23 cellular contexts compared by ENCODE assay signal in the genomic region with DNA sequence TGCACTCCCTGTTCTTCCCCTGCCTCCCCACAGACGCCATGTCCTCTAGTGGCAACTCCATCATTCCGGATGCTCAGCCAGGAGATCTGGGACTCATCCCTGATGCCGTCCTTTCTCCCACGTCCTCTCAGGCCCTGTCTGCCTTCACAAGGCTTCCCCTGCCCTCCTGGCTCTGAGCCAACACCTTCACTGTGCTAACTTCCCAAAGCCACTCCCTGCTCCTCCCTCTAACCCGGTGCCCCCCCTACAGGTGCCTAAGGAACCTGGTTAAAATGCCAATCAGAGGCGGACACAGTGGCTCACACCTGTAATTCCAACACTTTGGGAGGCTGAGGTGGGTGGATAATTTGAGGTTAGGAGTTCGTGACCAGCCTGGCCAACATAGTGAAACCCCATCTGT.
DNase-seq lines count a peak whose midpoint lies in the region; ATAC-seq, FAIRE-seq and TF ChIP-seq lines count a peak whose summit lies in the region.
"Had no signal": no experiment of that assay in that cellular context is flagged by ENCODE, and none has a peak within 500 bp of the region (broad histone marks: within the 10 kb centered on the region; RNA-seq: fewer than 3 reads in every experiment).

No MANE protein-coding gene starts in this region.

- peak overlapping the region; percentile 34 for H2BK120ac ChIP-seq in H1 (replicated peaks; ENCODE audit: low read depth, low read length)

- H2AK5ac ChIP-seq in H1 (ENCODE audit: low read depth, low read length), result peak overlapping the region; percentile 99

- H3K23ac ChIP-seq in H1 (ENCODE audit: insufficient read length), result no peak overlapping the region

- no peak overlapping the region for H3K56ac ChIP-seq in H1 (replicated peaks; ENCODE audit: insufficient read length, low read depth, low read length)

- no peak overlapping the region for H3K4me3 ChIP-seq in H1 (ENCODE audit: extremely low read depth in 1 of 4, insufficient read depth in 2 of 4, low read depth in 3 of 4, low read length in 4 of 4)
- H3K4me3 ChIP-seq: BLaER1 treated with 17β-estradiol and CSF1 and Interleukin-3, amounts not matched to agents 10 nM and 100 nM; GM23248; Peyer's patch; SJCRH30 had no signal

- peaks cover 11 to 25% (median 15%) of the 10 kb centered on the region in 4 experiments for H3K4me1 ChIP-seq in H1 (replicated peaks in 1 of 4; ENCODE audit: control insufficient read depth in 3 of 4, insufficient read depth in 4 of 4, low read length in 3 of 4)
- H3K4me1 ChIP-seq: SJCRH30 had no signal

- no peak for FAIRE-seq in H1 (lab: Jason Lieb, UNC)
- FAIRE-seq: GM12891 had no signal

- H4K20me1 ChIP-seq in H1 (replicated peaks in 1 of 2; ENCODE audit: control insufficient read depth in 1 of 2, insufficient read depth in 2 of 2, low read length in 2 of 2), result no peaks in the 10 kb centered on the region

- POLR2A ChIA-PET in H1 (lab: Charles Lee; ENCODE audit: partially characterized antibody), result interaction anchor here (2.8 kb wide), 1 partner anchor 13 kb away, joined by 10 read pairs; no protein-coding TSS in a partner anchor

- peak overlapping the region; percentile 100; the same call in 1 of the 2 replicates for H2BK12ac ChIP-seq in H1 (ENCODE audit: low read depth, low read length)

- TF ChIP-seq EP300 in H1 (IDR thresholded peaks at IDR 0.05; ENCODE audit: borderline replicate concordance in 1 of 2, low read depth in 2 of 2, low read length in 2 of 2), result no peak

- H2AFZ ChIP-seq in H1 (ENCODE audit: low read length), result no peak overlapping the region
- H2AFZ ChIP-seq: GM23248 had no signal

- peak overlapping the region; percentile 92 for H2BK20ac ChIP-seq in H1 (ENCODE audit: low read length)

- H3K36me3 ChIP-seq in H1 (ENCODE audit: control insufficient read depth in 2 of 4, insufficient read depth in 4 of 4, low read length in 3 of 4), result no peaks in the 10 kb centered on the region
- H3K36me3 ChIP-seq: BLaER1 treated with 17β-estradiol and CSF1 and Interleukin-3, amounts not matched to agents 10 nM and 100 nM; Peyer's patch; SJCRH30 had no signal

- peak overlapping the region; percentile 78; the same call in 1 of the 2 replicates for H2BK5ac ChIP-seq in H1 (ENCODE audit: low read depth, low read length)

- peak; percentile 3 to 22; a peak in 1 of 4 replicates for TF ChIP-seq RAD21 in H1 (IDR thresholded peaks at IDR 0.05 in 1 of 2, conservative IDR thresholded peaks at IDR 0.05 in 1 of 2; ENCODE audit: low read depth in 2 of 2, low read length in 2 of 2)

- H3K18ac ChIP-seq in H1 (ENCODE audit: extremely low read depth, low read length), result peak overlapping the region; percentile 66; the same call in 1 of the 2 replicates

- 66% methylated on average over 7 of the region's 7 CpGs; no CpG with 5 or more reads in 1 of the 2 experiments for WGBS in H1 (ENCODE audit: extremely low coverage in 1 of 2, insufficient coverage in 1 of 2, insufficient read length in 1 of 2, insufficient replicate concordance in 2 of 2, low coverage in 1 of 2, low lambda C conversion rate in 2 of 2, missing lambda C conversion rate in 1 of 2), 2 experiments

- H3K9me3 ChIP-seq in H1 (ENCODE audit: insufficient read depth in 2 of 2, low read depth in 1 of 2, low read length in 1 of 2), result no peaks in the 10 kb centered on the region
- H3K9me3 ChIP-seq: BLaER1 treated with 17β-estradiol and CSF1 and Interleukin-3, amounts not matched to agents 10 nM and 100 nM; Peyer's patch; SJCRH30 had no signal

- H3K9ac ChIP-seq in H1 (replicated peaks in 1 of 4; ENCODE audit: extremely low read depth in 1 of 4, low read depth in 3 of 4, low read length in 3 of 4), result no peak overlapping the region
- H3K9ac ChIP-seq: BLaER1 treated with 17β-estradiol and CSF1 and Interleukin-3, amounts not matched to agents 10 nM and 100 nM; GM23248 had no signal

- H3K4me2 ChIP-seq in H1 (ENCODE audit: insufficient read depth in 1 of 2, low read depth in 2 of 2, low read length in 2 of 2), result no peak overlapping the region; a peak in 1 of 4 replicates
- H3K4me2 ChIP-seq: BLaER1 treated with 17β-estradiol and CSF1 and Interleukin-3, amounts not matched to agents 10 nM and 100 nM had no signal

- peak in 1 of 3 experiments; percentile 4; a peak in 1 of 4 replicates for TF ChIP-seq CTCF in H1 (IDR thresholded peaks at IDR 0.05; ENCODE audit: control extremely low read depth in 1 of 3, insufficient read depth in 1 of 3, low read depth in 1 of 3, low read length in 3 of 3)

- H2BK15ac ChIP-seq in H1 (ENCODE audit: low read length), result peak overlapping the region; percentile 99; the same call in 1 of the 2 replicates

- H4K8ac ChIP-seq in H1 (ENCODE audit: extremely low read depth, insufficient read depth, low read length), result no peak overlapping the region

- peaks cover 12% of the 10 kb centered on the region for H3K23me2 ChIP-seq in H1 (ENCODE audit: low read depth, low read length)

- no peak for ATAC-seq in GM21515 (IDR thresholded peaks at IDR 0.05; ENCODE audit: unreplicated experiment)

- no peak overlapping the region for H3K27ac ChIP-seq in H1 (ENCODE audit: low read depth, low read length)
- H3K27ac ChIP-seq: BLaER1 treated with 17β-estradiol and CSF1 and Interleukin-3, amounts not matched to agents 10 nM and 100 nM; GM23248; Peyer's patch; SJCRH30 had no signal

- no peak overlapping the region for H3K14ac ChIP-seq in H1 (ENCODE audit: insufficient read length)

- peaks cover 14 to 65% (median 58%) of the 10 kb centered on the region in 4 experiments for H3K27me3 ChIP-seq in H1 (replicated peaks in 1 of 4; ENCODE audit: control insufficient read depth in 3 of 4, extremely low read depth in 1 of 4, insufficient read depth in 3 of 4, low read length in 3 of 4)
- H3K27me3 ChIP-seq: SJCRH30 had no signal

- H3K79me1 ChIP-seq in H1 (ENCODE audit: low read depth, low read length), result no peaks in the 10 kb centered on the region

- no peaks in the 10 kb centered on the region for H3K79me2 ChIP-seq in H1 (ENCODE audit: control insufficient read depth in 1 of 2, insufficient read depth in 2 of 2, low read length in 2 of 2)

- H4K91ac ChIP-seq in H1 (replicated peaks; ENCODE audit: insufficient read length, low read length), result peak overlapping the region; percentile 75

- H4K5ac ChIP-seq in H1 (ENCODE audit: insufficient read length, low read depth, low read length), result no peak overlapping the region

- DNase-seq in NCI-H146 (lab: John Stamatoyannopoulos, UW) (peak; percentile 14), NCI-H146 treated with DMSO at 0.1 percent for 48 hours (lab: John Stamatoyannopoulos, UW; ENCODE audit: unreplicated experiment) (no peak), COLO668 (lab: John Stamatoyannopoulos, UW; ENCODE audit: unreplicated experiment) (peak; percentile 21), HT-29 (ENCODE audit: low spot score) (peak; percentile 19), H1 (ENCODE audit: low read depth in 1 of 2, low spot score in 2 of 2) (no peak), NCI-H2171 (lab: John Stamatoyannopoulos, UW) (no peak), activated gamma-delta T cell (lab: John Stamatoyannopoulos, UW) (no peak)
- DNase-seq: 8988T; Calu3; CD4-positive, alpha-beta memory T cell; DMS153; GM23248; HFFc6; KBM-7; NCI-H1092; NCI-H1694; NCI-H2081; NCI-H774; Peyer's patch had no signal

- H3K4ac ChIP-seq in H1 (replicated peaks; ENCODE audit: insufficient read length, low read depth, low read length), result peak overlapping the region; percentile 33

- TF ChIP-seq POLR2A in H1 (IDR thresholded peaks at IDR 0.05; ENCODE audit: control extremely low read depth in 1 of 2, low read depth in 2 of 2, low read length in 2 of 2), result no peak

- CTCF ChIA-PET in H1 (lab: Charles Lee; ENCODE audit: partially characterized antibody), result interaction anchor here (0.9 to 23.0 kb wide), 12 partner anchors 8 to 101 kb away, joined by 3 to 323 read pairs (median 6); no protein-coding TSS in a partner anchor

TF ChIP-seq in H1, 55 proteins besides CTCF, POLR2A, EP300 and RAD21:
- TF ChIP-seq SIX5 (IDR thresholded peaks at IDR 0.05; ENCODE audit: low read depth, low read length) (no peak), HDAC6 (IDR thresholded peaks at IDR 0.05; ENCODE audit: low read depth, low read length) (no peak), SP2 (IDR thresholded peaks at IDR 0.05; ENCODE audit: low read length) (no peak)

Comparison
In these comparisons a context has a peak if more than half of its experiments do, and no peak if none do; other contexts are left out.
1. DNase-seq: peak in NCI-H146 (single experiment), COLO668 (single experiment) and HT-29 (single experiment); none in NCI-H146 treated with DMSO at 0.1 percent for 48 hours (single experiment), H1 (0 of 2), NCI-H2171 (single experiment) and activated gamma-delta T cell (single experiment).